ENCODE assay signal across 8 cellular contexts in the genomic region with DNA sequence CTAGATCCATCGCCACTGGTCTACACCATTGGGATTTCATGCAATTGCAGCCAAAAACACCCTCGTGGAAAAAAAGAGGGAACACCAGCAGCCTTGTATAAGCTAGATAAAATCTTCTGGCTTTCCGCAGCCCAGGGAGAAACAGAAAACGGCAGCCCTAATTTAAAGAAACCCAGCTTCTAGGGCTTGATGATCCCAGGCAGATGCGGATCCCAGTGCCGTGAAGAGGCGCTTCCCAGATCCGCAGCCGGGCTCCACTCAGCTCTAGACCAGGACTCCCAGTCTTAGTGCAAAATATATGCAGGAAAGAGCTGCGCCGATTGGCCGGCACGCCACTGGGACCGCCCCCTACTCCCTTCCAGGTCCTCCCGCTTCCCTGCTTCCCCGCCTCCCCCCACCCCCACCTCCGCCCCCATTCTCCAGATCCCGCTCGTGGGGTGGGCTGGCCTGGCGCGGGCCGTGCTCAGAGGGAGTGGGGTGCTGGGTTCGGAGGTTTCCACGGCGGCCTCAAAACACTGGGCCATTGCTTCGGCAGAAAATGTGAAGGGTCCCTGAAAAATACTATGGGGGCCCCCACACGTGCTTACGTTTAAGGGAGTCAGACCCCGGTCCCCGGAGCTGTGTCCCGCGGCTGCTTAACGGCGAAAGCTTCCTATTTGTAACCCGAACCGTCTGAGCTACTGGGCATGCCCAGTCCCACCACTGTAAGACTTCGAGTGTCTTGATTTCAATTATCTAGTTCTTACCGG.
A peak's percentile ranks its signal among the peaks of the same experiment; 100 is the strongest.
DNase-seq lines count a peak whose midpoint lies in the region; ATAC-seq and TF ChIP-seq lines count a peak whose summit lies in the region.

No MANE protein-coding gene starts in this region.

- H3K27me3 Mint-ChIP-seq in progenitor cell of endocrine pancreas = no peaks in the 10 kb centered on the region

- ATAC-seq in GM18868 (IDR thresholded peaks at IDR 0.05; ENCODE audit: unreplicated experiment) (no peak), GM18867 (IDR thresholded peaks at IDR 0.05; ENCODE audit: unreplicated experiment) (no peak)

- H3K27ac Mint-ChIP-seq in progenitor cell of endocrine pancreas = peak overlapping the region; percentile 100

- peaks cover 21% of the 10 kb centered on the region for H3K36me3 Mint-ChIP-seq in progenitor cell of endocrine pancreas (ENCODE audit: insufficient read depth)

- peak overlapping the region; percentile 87 for H3K4me3 Mint-ChIP-seq in progenitor cell of endocrine pancreas (ENCODE audit: low read depth)

- DNase-seq in GM10266 (ENCODE audit: extremely low spot score) (peak; percentile 53), NCI-H1930 (lab: John Stamatoyannopoulos, UW) (peak; percentile 89 to 93), T-helper 22 cell (ENCODE audit: low read depth) (peak; percentile 44), brain pericyte (ENCODE audit: low read depth, low spot score) (peak; percentile 85), hippocampal formation (lab: John Stamatoyannopoulos, UW) (peak; percentile 94 to 98), progenitor cell of endocrine pancreas (ENCODE audit: low spot score, unreplicated experiment) (peak; percentile 89)

- no peaks in the 10 kb centered on the region for H3K9me3 Mint-ChIP-seq in progenitor cell of endocrine pancreas (ENCODE audit: low read depth)

- TF ChIP-seq CTCF in GM10266 (IDR thresholded peaks at IDR 0.05; ENCODE audit: control insufficient read depth, insufficient read depth, low read depth, missing control alignments) (no peak), progenitor cell of endocrine pancreas (IDR thresholded peaks at IDR 0.05; ENCODE audit: unreplicated experiment) (no peak)

- peaks cover 37% of the 10 kb centered on the region for H3K4me1 Mint-ChIP-seq in progenitor cell of endocrine pancreas (ENCODE audit: low read depth)

Comparison
In these comparisons a context has a peak if more than half of its experiments do, and no peak if none do; other contexts are left out.
1. DNase-seq: peak in every context shown above with its lines; median percentile 96 in hippocampal formation; 91 in NCI-H1930; 89 in progenitor cell of endocrine pancreas; 85 in brain pericyte; 53 in GM10266; 44 in T-helper 22 cell.